18 cellular contexts compared by ENCODE assay signal in genomic region chr3:140532793-140533330, GRCh38.
"Had no signal": no experiment of that assay in that cellular context is flagged by ENCODE, and none has a peak within 500 bp of the region (broad histone marks: within the 10 kb centered on the region; RNA-seq: fewer than 3 reads in every experiment).

No MANE protein-coding gene starts in this region.

- H3K4me3 Mint-ChIP-seq: dendritic cell treated with granulocyte-macrophage colony-stimulating factor and Interleukin-4, amounts not matched to agents 40 ng/mL and 50 ng/mL, for 4 days; natural killer cell; stimulated activated naive B cell treated with anti-CD40 and anti-IgM and Interleukin-4, amounts not matched to agents 10 μg/mL and 1 μg/mL and 100 μg/mL, for 72 hours; stimulated activated naive CD8-positive, alpha-beta T cell treated with anti-CD3 and anti-CD28 coated beads, Interleukin-15, amount 100 ng/mL, for 72 hours had no signal

- H3K9me3 Mint-ChIP-seq: natural killer cell had no signal

- H3K4me1 ChIP-seq: upper lobe of right lung, vagina had no signal

- H3K36me3 Mint-ChIP-seq: natural killer cell; stimulated activated naive B cell treated with anti-CD40 and anti-IgM and Interleukin-4, amounts not matched to agents 10 μg/mL and 1 μg/mL and 100 μg/mL, for 72 hours had no signal

- H3K27ac Mint-ChIP-seq: dendritic cell treated with granulocyte-macrophage colony-stimulating factor and Interleukin-4, amounts not matched to agents 40 ng/mL and 50 ng/mL, for 4 days; natural killer cell; stimulated activated naive B cell treated with anti-CD40 and anti-IgM and Interleukin-4, amounts not matched to agents 10 μg/mL and 1 μg/mL and 100 μg/mL, for 72 hours; stimulated activated naive CD8-positive, alpha-beta T cell treated with anti-CD3 and anti-CD28 coated beads, Interleukin-15, amount 100 ng/mL, for 72 hours had no signal

- ATAC-seq: foreskin keratinocyte; mucosa of descending colon; natural killer cell; sciatic nerve; stimulated activated naive B cell treated with anti-CD40 and anti-IgM and Interleukin-4, amounts not matched to agents 10 μg/mL and 1 μg/mL and 100 μg/mL, for 72 hours; stimulated activated naive CD8-positive, alpha-beta T cell treated with anti-CD3 and anti-CD28 coated beads, Interleukin-15, amount 100 ng/mL, for 72 hours; upper lobe of right lung had no signal

- H3K4me1 Mint-ChIP-seq: natural killer cell; stimulated activated naive B cell treated with anti-CD40 and anti-IgM and Interleukin-4, amounts not matched to agents 10 μg/mL and 1 μg/mL and 100 μg/mL, for 72 hours; stimulated activated naive CD8-positive, alpha-beta T cell treated with anti-CD3 and anti-CD28 coated beads, Interleukin-15, amount 100 ng/mL, for 72 hours had no signal

- H3K27me3 Mint-ChIP-seq: dendritic cell treated with granulocyte-macrophage colony-stimulating factor and Interleukin-4, amounts not matched to agents 40 ng/mL and 50 ng/mL, for 4 days; stimulated activated naive B cell treated with anti-CD40 and anti-IgM and Interleukin-4, amounts not matched to agents 10 μg/mL and 1 μg/mL and 100 μg/mL, for 72 hours; stimulated activated naive CD8-positive, alpha-beta T cell treated with anti-CD3 and anti-CD28 coated beads, Interleukin-15, amount 100 ng/mL, for 72 hours had no signal

- H3K36me3 ChIP-seq: tibial nerve, upper lobe of right lung, vagina had no signal

- H3K9me3 ChIP-seq: mucosa of descending colon, testis, tibial nerve, vagina had no signal

- H3K27me3 ChIP-seq: foreskin keratinocyte, hepatocyte, testis, tibial nerve, upper lobe of right lung, vagina had no signal

- DNase-seq: foreskin keratinocyte; head of caudate nucleus; kidney glomerular epithelial cell; mucosa of descending colon; natural killer cell; posterior cingulate gyrus; stimulated activated CD4-positive, alpha-beta T cell treated with anti-CD3 and anti-CD28 coated beads, Interleukin-2, amount 100 ng/mL, for 24 hours; stimulated activated CD4-positive, alpha-beta T cell treated with anti-CD3 and anti-CD28 coated beads, Interleukin-4, amount 100 ng/mL, for 4 hours; stimulated activated naive B cell treated with anti-CD40 and anti-IgM and Interleukin-4, amounts not matched to agents 10 μg/mL and 1 μg/mL and 100 μg/mL, for 72 hours; stimulated activated naive CD8-positive, alpha-beta T cell treated with anti-CD3 and anti-CD28 coated beads, Interleukin-15, amount 100 ng/mL, for 72 hours; testis; upper lobe of right lung had no signal

- H3K27ac ChIP-seq: foreskin keratinocyte, hepatocyte, skin epidermis, testis, tibial nerve, upper lobe of right lung, vagina had no signal

- H3K4me3 ChIP-seq: hepatocyte, mucosa of descending colon, skin epidermis, testis, tibial nerve, upper lobe of right lung, vagina had no signal
